Comparison of ENCODE assay signal across 16 cellular contexts in genomic region chr20:59258103-59258705, GRCh38. TPM values are rescaled to one million over a fixed set of nuclear protein-coding genes. Genes with fewer than 3 reads are reported as not detected.
DNase-seq lines count a peak whose midpoint lies in the region; TF ChIP-seq lines count a peak whose summit lies in the region.
"Had no signal": no experiment of that assay in that cellular context is flagged by ENCODE, and none has a peak within 500 bp of the region (broad histone marks: within the 10 kb centered on the region; RNA-seq: fewer than 3 reads in every experiment).

No MANE protein-coding gene starts in this region.

- H3K4me3 Mint-ChIP-seq in activated naive CD8-positive, alpha-beta T cell = peak overlapping the region; percentile 35
- H3K4me3 Mint-ChIP-seq: H9 had no signal

- intact Hi-C loops in vagina (cut with DNase I) = no loop called here

- no peak for TF ChIP-seq CTCF in vagina (IDR thresholded peaks at IDR 0.05)

- TF ChIP-seq POLR2A in vagina (IDR thresholded peaks at IDR 0.05) = no peak

- no peaks in the 10 kb centered on the region for H3K9me3 ChIP-seq in vagina
- H3K9me3 ChIP-seq: esophagus muscularis mucosa, ovary had no signal

- H3K36me3 Mint-ChIP-seq in activated naive CD8-positive, alpha-beta T cell = peaks cover 4% of the 10 kb centered on the region

- peaks cover 48% of the 10 kb centered on the region for H3K4me1 Mint-ChIP-seq in activated naive CD8-positive, alpha-beta T cell (ENCODE audit: low read depth)

- H3K36me3 ChIP-seq in vagina = no peaks in the 10 kb centered on the region
- H3K36me3 ChIP-seq: esophagus muscularis mucosa, ovary had no signal

- H3K27ac ChIP-seq in vagina = no peak overlapping the region
- H3K27ac ChIP-seq: esophagus muscularis mucosa, KMS-11, ovary had no signal

- no peaks in the 10 kb centered on the region for H3K4me1 ChIP-seq in vagina
- H3K4me1 ChIP-seq: esophagus muscularis mucosa had no signal

- peak; percentile 11 for DNase-seq in stimulated activated CD4-positive, alpha-beta T cell treated with anti-CD3 and anti-CD28 coated beads, Interleukin-4, amount 100 ng/mL, for 24 hours
- no peak for DNase-seq in stimulated activated CD4-positive, alpha-beta T cell treated with anti-CD3 and anti-CD28 coated beads, Interleukin-2, amount 100 ng/mL, for 48 hours
- DNase-seq in NCI-H1048 (lab: John Stamatoyannopoulos, UW) (peak; percentile 35), vagina (ENCODE audit: extremely low spot score in 2 of 2) (no peak), NCI-H1417 treated with DMSO at 0.1 percent for 48 hours (lab: John Stamatoyannopoulos, UW) (no peak), SHP77 (lab: John Stamatoyannopoulos, UW) (no peak), SW480 (ENCODE audit: low spot score) (no peak)
- DNase-seq: dermis blood vessel endothelial cell, DND-41, H9, NCI-H187, ovary had no signal

- H3K27me3 ChIP-seq in vagina = no peaks in the 10 kb centered on the region
- H3K27me3 ChIP-seq: ovary had no signal

- peak overlapping the region; percentile 80 for H3K27ac Mint-ChIP-seq in activated naive CD8-positive, alpha-beta T cell
- H3K27ac Mint-ChIP-seq: H9 had no signal

- H3K4me3 ChIP-seq in vagina = no peak overlapping the region
- H3K4me3 ChIP-seq: esophagus muscularis mucosa, ovary had no signal

- H3K9me3 Mint-ChIP-seq in activated naive CD8-positive, alpha-beta T cell (ENCODE audit: low read depth) = no peaks in the 10 kb centered on the region
- H3K9me3 Mint-ChIP-seq: H9 had no signal

- no peaks in the 10 kb centered on the region for H3K27me3 Mint-ChIP-seq in activated naive CD8-positive, alpha-beta T cell

RNA-seq across cellular contexts. Expression of gene EDN3, which starts 42.2 kb away (rescaled TPM):
- 220 TPM for total RNA-seq in vagina
- total RNA-seq: dermis blood vessel endothelial cell, Right ventricle myocardium inferior had no signal

Comparison
In these comparisons a context has a peak if more than half of its experiments do, and no peak if none do; other contexts are left out.
1. DNase-seq: peak in stimulated activated CD4-positive, alpha-beta T cell treated with anti-CD3 and anti-CD28 coated beads, Interleukin-4, amount 100 ng/mL, for 24 hours (single experiment) and NCI-H1048 (single experiment); none in stimulated activated CD4-positive, alpha-beta T cell treated with anti-CD3 and anti-CD28 coated beads, Interleukin-2, amount 100 ng/mL, for 48 hours (0 of 2), vagina (0 of 2), NCI-H1417 treated with DMSO at 0.1 percent for 48 hours (single experiment), SHP77 (0 of 2) and SW480 (single experiment).